9 cellular contexts compared by ENCODE assay signal in the genomic region with DNA sequence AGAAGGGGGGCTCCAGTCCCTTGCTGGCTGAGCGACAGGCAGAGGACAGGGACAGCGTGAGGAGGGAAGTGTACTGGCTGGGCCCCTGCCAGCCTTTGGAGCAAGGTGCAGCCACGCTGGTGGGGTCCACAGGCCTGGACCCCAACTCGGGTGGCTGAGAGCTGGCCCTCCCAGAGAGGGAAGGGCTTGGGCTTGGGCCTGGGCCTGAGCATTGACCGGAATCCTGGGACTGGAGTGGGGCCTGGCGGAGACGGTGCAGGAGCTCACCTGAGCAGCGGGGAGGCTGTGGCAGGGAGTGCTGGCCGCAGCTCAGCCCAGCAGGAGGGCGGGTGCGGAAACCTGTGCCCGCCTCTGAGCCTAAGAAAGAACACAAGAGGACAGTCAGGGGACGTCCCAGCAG. TPM values are rescaled to one million over a fixed set of nuclear protein-coding genes. Genes with fewer than 3 reads are reported as not detected.
"Had no signal": no experiment of that assay in that cellular context is flagged by ENCODE, and none has a peak within 500 bp of the region (broad histone marks: within the 10 kb centered on the region; RNA-seq: fewer than 3 reads in every experiment).

No MANE protein-coding gene starts in this region.

- H3K9me3 Mint-ChIP-seq: GM23338 had no signal

- FAIRE-seq: H1, H54, K562 had no signal

- H3K4me3 ChIP-seq: GM23338, K562 had no signal

- H3K4me2 ChIP-seq: GM23338 had no signal

- ATAC-seq: GM23338, K562 had no signal

- H3K27ac ChIP-seq: HL-60 had no signal

- H3K27ac Mint-ChIP-seq: GM23338 had no signal

- H2AFZ ChIP-seq: GM23338 had no signal

- DNase-seq: H9, HCEC 1CT, IMR-90 had no signal

- H3K4me3 Mint-ChIP-seq: GM23338 had no signal

RNA-seq across cellular contexts. Expression of a gene that starts 27.9 kb away (rescaled TPM):
- polyA plus RNA-seq: K562 had no signal

RNA-seq across cellular contexts. Expression of a gene that starts 50.8 kb away (rescaled TPM):
- total RNA-seq: HT1080, IMR-90, K562 had no signal
- polyA plus RNA-seq: K562 had no signal
